Comparison of ENCODE assay signal across 9 cellular contexts in the genomic region with DNA sequence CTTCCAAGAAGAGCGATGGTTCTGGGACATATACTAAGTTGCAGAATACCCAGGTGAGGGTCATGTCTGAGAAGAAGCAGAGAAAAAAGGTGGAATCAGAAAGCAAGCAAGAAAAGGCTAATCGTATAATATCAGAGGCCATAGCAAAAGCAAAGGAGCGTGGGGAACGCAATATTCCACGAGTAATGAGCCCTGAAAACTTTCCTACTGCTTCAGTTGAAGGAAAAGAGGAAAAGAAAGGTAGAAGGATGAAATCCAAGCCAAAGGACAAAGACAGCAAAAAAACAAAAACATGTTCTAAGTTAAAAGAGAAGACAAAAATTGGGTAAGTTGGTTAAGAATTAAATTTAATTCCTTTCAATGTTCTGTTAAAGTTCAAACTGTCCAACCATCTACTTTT.
DNase-seq lines count a peak whose midpoint lies in the region; ATAC-seq and TF ChIP-seq lines count a peak whose summit lies in the region.
"Had no signal": no experiment of that assay in that cellular context is flagged by ENCODE, and none has a peak within 500 bp of the region (broad histone marks: within the 10 kb centered on the region; RNA-seq: fewer than 3 reads in every experiment).

No MANE protein-coding gene starts in this region.

- H3K36me3 ChIP-seq in SJSA1 (peaks cover 11% of the 10 kb centered on the region), spleen (no peaks in the 10 kb centered on the region)

- intact Hi-C loops in right cardiac atrium (cut with DNase I) = loop anchor here (5.0 to 10.0 kb wide), 4 partner anchors 75 to 155 kb away; a partner anchor contains a TSS
- intact Hi-C loops in spleen (cut with DNase I; ENCODE audit: low total_unique reads) = no loop called here

- H3K27ac ChIP-seq in SJSA1 = 0 out of 2 replicates have a peak overlapping the region, but pooled peaks have one; percentile 5
- H3K27ac ChIP-seq in right cardiac atrium (ENCODE audit: low read length) = peak overlapping the region; percentile 56
- peak overlapping the region; percentile 38 to 91 (median 86) for H3K27ac ChIP-seq in spleen

- H3K27me3 ChIP-seq in SJSA1 (replicated peaks) (no peaks in the 10 kb centered on the region), right cardiac atrium (ENCODE audit: control insufficient read depth, insufficient read depth) (no peaks in the 10 kb centered on the region), spleen (replicated peaks in 1 of 7) (no peaks in the 10 kb centered on the region)

- H3K9me3 ChIP-seq in SJSA1 (replicated peaks) (no peaks in the 10 kb centered on the region), right cardiac atrium (ENCODE audit: control insufficient read depth, low read length) (no peaks in the 10 kb centered on the region), spleen (no peaks in the 10 kb centered on the region)

- ATAC-seq in right cardiac atrium = no peak

- DNase-seq in NCI-H2107 treated with DMSO at 0.1 percent for 48 hours (lab: John Stamatoyannopoulos, UW; ENCODE audit: unreplicated experiment) = peak; percentile 32
- DNase-seq in NCI-H2107 (lab: John Stamatoyannopoulos, UW) = no peak
- no peak for DNase-seq in SJSA1 (ENCODE audit: low read depth in 1 of 2, low spot score in 2 of 2)
- no peak for DNase-seq in right cardiac atrium
- DNase-seq in spleen = no peak
- DNase-seq in GF-D8 (lab: John Stamatoyannopoulos, UW) = no peak
- no peak for DNase-seq in UCSD-AML1 (lab: John Stamatoyannopoulos, UW; ENCODE audit: unreplicated experiment)
- no peak for DNase-seq in NCI-H1092 (lab: John Stamatoyannopoulos, UW)
- DNase-seq: CD4-positive, alpha-beta memory T cell had no signal

- H3K4me3 ChIP-seq in SJSA1 = peak overlapping the region; percentile 13
- H3K4me3 ChIP-seq in right cardiac atrium (ENCODE audit: low read length) = peak overlapping the region; percentile 86
- H3K4me3 ChIP-seq in spleen = peak overlapping the region; percentile 6 to 66 (median 34)

- no peak for TF ChIP-seq POLR2A in spleen (IDR thresholded peaks at IDR 0.05)

- H3K4me1 ChIP-seq in SJSA1 (replicated peaks) (peaks cover 10% of the 10 kb centered on the region), right cardiac atrium (ENCODE audit: control insufficient read depth, insufficient read depth, low read length) (no peaks in the 10 kb centered on the region), spleen (peaks cover 26 to 85% (median 63%) of the 10 kb centered on the region in 6 donors)

- TF ChIP-seq CTCF in spleen (IDR thresholded peaks at IDR 0.05 in 8 of 11, conservative IDR thresholded peaks at IDR 0.05 in 3 of 11) = no peak

- 8% methylated on average over 5 of the region's 5 CpGs for WGBS in right cardiac atrium
- 16 to 26% (median 22%) methylated on average over 5 of the region's 5 CpGs for WGBS in spleen, 5 donors

Comparison
In these comparisons a context has a peak if more than half of its experiments do, and no peak if none do; other contexts are left out.
1. H3K27ac ChIP-seq: peak in every context shown above with its lines; median percentile 86 in spleen; 56 in right cardiac atrium; 5 in SJSA1.
2. H3K4me3 ChIP-seq: peak in every context shown above with its lines; median percentile 86 in right cardiac atrium; 34 in spleen; 13 in SJSA1.